8 cellular contexts compared by ENCODE assay signal in genomic region chr6:150395388-150396009, GRCh38. TPM values are rescaled to one million over a fixed set of nuclear protein-coding genes. Genes with fewer than 3 reads are reported as not detected.
DNase-seq lines count a peak whose midpoint lies in the region; ATAC-seq, FAIRE-seq and TF ChIP-seq lines count a peak whose summit lies in the region.

No MANE protein-coding gene starts in this region.

- H3K27ac ChIP-seq in RWPE1 (no peak overlapping the region), mammary epithelial cell (ENCODE audit: insufficient read depth, low read depth, low read length) (no peak overlapping the region), kidney (ENCODE audit: low read depth in 2 of 2, low read length in 2 of 2) (no peak overlapping the region)

- BruUV-seq in mammary epithelial cell (replicated peaks; lab: Mats Ljungman, UMichigan), result no TSS peak

- POLR2A ChIA-PET in RWPE1 (lab: Yijun Ruan, JAX; ENCODE audit: low non-redundant PET), result interaction anchor here (0.7 kb wide), 1 partner anchor 513 kb away, joined by 3 read pairs; no protein-coding TSS in a partner anchor

- intact Hi-C loops in mammary epithelial cell (cut with micrococcal nuclease) (loop anchor here (1.0 to 5.0 kb wide), 5 partner anchors 60 to 461 kb away; no protein-coding TSS in a partner anchor), kidney (cut with DNase I) (loop anchor here (10.0 kb wide), 1 partner anchor 311 kb away; no protein-coding TSS in a partner anchor)

- peaks cover 23% of the 10 kb centered on the region for H3K27me3 Mint-ChIP-seq in stimulated activated memory B cell treated with anti-CD40 and anti-IgM and Interleukin-4, amounts not matched to agents 10 μg/mL and 1 μg/mL and 100 μg/mL, for 72 hours

- no peak overlapping the region for H3K4me2 ChIP-seq in mammary epithelial cell (ENCODE audit: insufficient read depth, low read depth, low read length)

- H3K36me3 Mint-ChIP-seq in stimulated activated memory B cell treated with anti-CD40 and anti-IgM and Interleukin-4, amounts not matched to agents 10 μg/mL and 1 μg/mL and 100 μg/mL, for 72 hours, result no peaks in the 10 kb centered on the region

- H3K4me1 ChIP-seq in mammary epithelial cell (ENCODE audit: insufficient read depth, low read length) (no peaks in the 10 kb centered on the region), kidney (ENCODE audit: control insufficient read depth in 1 of 2, insufficient read depth in 1 of 2, low read depth in 1 of 2, low read length in 2 of 2) (no peaks in the 10 kb centered on the region)

- H3K9me3 Mint-ChIP-seq in stimulated activated memory B cell treated with anti-CD40 and anti-IgM and Interleukin-4, amounts not matched to agents 10 μg/mL and 1 μg/mL and 100 μg/mL, for 72 hours, result no peaks in the 10 kb centered on the region

- H3K9ac ChIP-seq in mammary epithelial cell (ENCODE audit: insufficient read depth, low read length) (no peak overlapping the region), kidney (ENCODE audit: low read length in 2 of 2) (no peak overlapping the region)

- H2AFZ ChIP-seq in mammary epithelial cell (ENCODE audit: low read depth, low read length), result no peak overlapping the region

- no peak overlapping the region for H3K27ac Mint-ChIP-seq in stimulated activated memory B cell treated with anti-CD40 and anti-IgM and Interleukin-4, amounts not matched to agents 10 μg/mL and 1 μg/mL and 100 μg/mL, for 72 hours

- no peaks in the 10 kb centered on the region for H4K20me1 ChIP-seq in mammary epithelial cell (ENCODE audit: insufficient read depth, low read length)

- no peaks in the 10 kb centered on the region for H3K27me3 ChIP-seq in mammary epithelial cell (ENCODE audit: insufficient read depth, low read length)

- no peak for FAIRE-seq in kidney (lab: Jason Lieb, UNC)

- CTCF ChIA-PET in RWPE1 (lab: Yijun Ruan, JAX), result interaction anchor here (0.6 to 2.0 kb wide), 26 partner anchors 14 to 1404 kb away, joined by 3 to 15 read pairs (median 3); partner anchors contain the start of genes RAET1L, ULBP1 and ULBP3
- CTCF ChIA-PET in mammary epithelial cell (lab: Charles Lee; ENCODE audit: low non-redundant PET), result interaction anchor here (0.6 to 1.3 kb wide), 7 partner anchors 10 to 582 kb away, joined by 3 to 13 read pairs (median 4); no protein-coding TSS in a partner anchor

- TF ChIP-seq CTCF in GM12865 (IDR thresholded peaks at IDR 0.05; ENCODE audit: insufficient read depth, low read depth, low read length, missing control alignments), result peak; percentile 69
- peak; percentile 79 for TF ChIP-seq CTCF in LNCAP (IDR thresholded peaks at IDR 0.05)
- peak; percentile 72 for TF ChIP-seq CTCF in RWPE1 (conservative IDR thresholded peaks at IDR 0.05; ENCODE audit: low read depth)
- peak; percentile 65 to 81 for TF ChIP-seq CTCF in mammary epithelial cell (conservative IDR thresholded peaks at IDR 0.05 in 1 of 2, IDR thresholded peaks at IDR 0.05 in 1 of 2; ENCODE audit: extremely low read depth in 1 of 2, insufficient read depth in 1 of 2, low read depth in 1 of 2, low read length in 2 of 2)
- peak; percentile 81 for TF ChIP-seq CTCF in kidney (IDR thresholded peaks at IDR 0.05; ENCODE audit: borderline replicate concordance, extremely low read depth, insufficient read depth)

- H3K4me1 Mint-ChIP-seq in stimulated activated memory B cell treated with anti-CD40 and anti-IgM and Interleukin-4, amounts not matched to agents 10 μg/mL and 1 μg/mL and 100 μg/mL, for 72 hours, result peaks cover 6% of the 10 kb centered on the region

- DNase-seq in AG08396 (ENCODE audit: low spot score) (peak; percentile 50), GM12865 (ENCODE audit: low read depth) (peak; percentile 60), RWPE1 (ENCODE audit: low spot score) (peak; percentile 65), mammary epithelial cell (peak; percentile 62), kidney (no peak)

- H3K9me3 ChIP-seq in mammary epithelial cell (replicated peaks; ENCODE audit: insufficient read depth, low read length) (no peaks in the 10 kb centered on the region), kidney (ENCODE audit: control insufficient read depth in 1 of 2, low read length in 2 of 2) (no peaks in the 10 kb centered on the region)

- no peaks in the 10 kb centered on the region for H3K79me2 ChIP-seq in mammary epithelial cell (ENCODE audit: insufficient read depth, low read length)

- ATAC-seq in stimulated activated memory B cell treated with anti-CD40 and anti-IgM and Interleukin-4, amounts not matched to agents 10 μg/mL and 1 μg/mL and 100 μg/mL, for 72 hours, result peak; percentile 72
- no peak for ATAC-seq in HG03196 (IDR thresholded peaks at IDR 0.05; ENCODE audit: unreplicated experiment)

- H3K4me3 Mint-ChIP-seq in stimulated activated memory B cell treated with anti-CD40 and anti-IgM and Interleukin-4, amounts not matched to agents 10 μg/mL and 1 μg/mL and 100 μg/mL, for 72 hours, result no peak overlapping the region

- H3K4me3 ChIP-seq in GM12865 (ENCODE audit: low read depth, low read length) (no peak overlapping the region), mammary epithelial cell (replicated peaks in 1 of 3; ENCODE audit: insufficient read depth in 1 of 3, low read depth in 2 of 3, low read length in 3 of 3) (no peak overlapping the region), kidney (ENCODE audit: low read length in 2 of 2) (no peak overlapping the region)

- 55% methylated on average over 12 of the region's 12 CpGs for WGBS in mammary epithelial cell (ENCODE audit: low coverage, missing lambda C conversion rate)

- dilution Hi-C loops in mammary epithelial cell (cut with HindIII; ENCODE audit: low sequenced_read_pairs), result no loop called here

- H3K36me3 ChIP-seq in mammary epithelial cell (ENCODE audit: insufficient read depth, low read length), result no peaks in the 10 kb centered on the region
- no peaks in the 10 kb centered on the region for H3K36me3 ChIP-seq in kidney (ENCODE audit: control insufficient read depth in 1 of 2, insufficient read depth in 2 of 2, low read length in 2 of 2)

- in situ Hi-C loops in mammary epithelial cell (cut with MboI; ENCODE audit: low sequenced_read_pairs in 2 of 2), result loop anchor here in 1 of 2 donors (25.0 kb wide), 1 partner anchor 458 kb away; the partner anchor contains the start of gene ULBP2

RNA-seq across cellular contexts. Expression of gene IYD, which starts 26.7 kb away (rescaled TPM):
- total RNA-seq in mammary epithelial cell (under 1 TPM in 1 of 2 donors, not detected in 1; under 0.01 TPM), kidney (2.3 TPM)
- polyA plus RNA-seq in mammary epithelial cell (not detected), kidney (ENCODE audit: insufficient read depth, low read depth, low replicate concordance) (6.0 TPM)
- not detected for polyA minus RNA-seq in mammary epithelial cell
